5 cellular contexts compared by ENCODE assay signal in the genomic region with DNA sequence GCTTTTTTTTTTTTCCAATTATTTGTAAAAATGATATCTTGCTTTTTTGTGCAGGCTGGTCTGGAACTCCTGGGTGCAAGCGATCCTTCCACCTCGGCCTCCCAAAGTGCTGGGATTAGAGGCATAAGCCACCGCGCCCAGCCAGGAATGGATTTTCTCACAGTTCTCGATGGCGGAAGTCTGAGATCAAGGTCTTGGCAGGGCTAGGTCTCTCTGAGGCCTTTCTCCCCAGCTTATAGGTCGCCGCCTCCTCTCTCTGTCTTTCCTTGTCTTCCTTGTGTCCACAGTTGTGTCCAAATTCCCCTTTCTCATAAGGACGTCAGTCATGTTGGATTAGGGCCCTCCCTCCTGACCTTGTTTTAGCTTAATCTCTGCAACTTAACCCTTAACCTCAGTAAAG.
"Had no signal": no experiment of that assay in that cellular context is flagged by ENCODE, and none has a peak within 500 bp of the region (broad histone marks: within the 10 kb centered on the region; RNA-seq: fewer than 3 reads in every experiment).

No MANE protein-coding gene starts in this region.

- H3K4me3 Mint-ChIP-seq: HFFc6 had no signal

- ATAC-seq: HCT116 had no signal

- DNase-seq: GOT3, HFFc6, IMR-90 had no signal

- H3K36me3 ChIP-seq: HAP-1 had no signal

- H3K4me1 ChIP-seq: HAP-1 had no signal

- H3K27ac Mint-ChIP-seq: HFFc6 had no signal

- H3K4me3 ChIP-seq: HAP-1 had no signal

- H3K9me3 Mint-ChIP-seq: HFFc6 had no signal

- H3K9me3 ChIP-seq: HAP-1 had no signal
